Comparison of ENCODE assay signal across 2 cellular contexts in the genomic region with DNA sequence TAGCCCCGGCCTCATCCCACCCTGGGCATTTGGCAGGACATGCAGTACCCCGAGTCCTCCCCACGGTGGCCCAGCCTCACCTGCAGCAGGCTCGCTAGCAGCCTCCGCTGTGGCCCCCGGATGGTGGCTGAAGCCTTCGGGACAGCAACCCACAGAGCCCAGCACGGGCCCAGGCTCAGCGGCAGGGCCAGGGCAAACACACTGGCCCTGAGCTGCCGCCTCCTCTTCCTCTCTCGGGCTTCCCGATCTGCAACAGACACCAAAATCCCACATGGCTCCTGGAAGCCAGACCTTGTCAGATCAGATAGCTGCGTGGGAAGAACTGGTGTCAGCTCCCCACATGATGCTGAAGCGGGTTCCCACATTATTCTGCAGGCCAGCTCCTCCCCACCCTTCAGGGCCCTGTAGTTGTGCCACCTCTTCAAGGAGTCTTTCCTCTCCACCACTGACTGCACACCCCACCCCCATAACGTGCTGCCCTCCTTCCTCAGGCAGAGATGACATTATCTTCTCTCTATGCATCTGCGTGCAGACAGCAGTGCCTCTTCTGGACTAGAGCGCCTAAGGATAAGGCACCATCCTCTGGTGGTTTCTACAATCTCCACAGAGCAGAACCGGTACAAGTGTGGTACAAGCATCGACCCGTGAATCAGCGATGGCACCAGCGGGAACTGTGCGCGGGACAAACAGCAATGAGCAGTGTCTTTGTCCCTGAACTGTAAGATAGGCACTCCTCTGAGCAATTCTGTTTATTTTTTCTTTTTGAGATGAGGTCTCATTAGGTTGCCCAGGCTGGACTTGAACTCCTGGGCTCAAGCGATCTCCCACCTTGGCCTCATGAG.
TF ChIP-seq lines count a peak whose summit lies in the region.

No MANE protein-coding gene starts in this region.

TF ChIP-seq in HCT116, 20 proteins besides CTCF, POLR2A, EP300 and RAD21:
- TF ChIP-seq SIN3A (IDR thresholded peaks at IDR 0.05; ENCODE audit: low read depth) (no peak), ZNF274 (IDR thresholded peaks at IDR 0.05; ENCODE audit: low read depth, low read length) (no peak), EGR1 (IDR thresholded peaks at IDR 0.05; ENCODE audit: low read depth) (no peak), CBX3 (IDR thresholded peaks at IDR 0.05; ENCODE audit: low read depth) (no peak)
- TF ChIP-seq, protein P1, sequence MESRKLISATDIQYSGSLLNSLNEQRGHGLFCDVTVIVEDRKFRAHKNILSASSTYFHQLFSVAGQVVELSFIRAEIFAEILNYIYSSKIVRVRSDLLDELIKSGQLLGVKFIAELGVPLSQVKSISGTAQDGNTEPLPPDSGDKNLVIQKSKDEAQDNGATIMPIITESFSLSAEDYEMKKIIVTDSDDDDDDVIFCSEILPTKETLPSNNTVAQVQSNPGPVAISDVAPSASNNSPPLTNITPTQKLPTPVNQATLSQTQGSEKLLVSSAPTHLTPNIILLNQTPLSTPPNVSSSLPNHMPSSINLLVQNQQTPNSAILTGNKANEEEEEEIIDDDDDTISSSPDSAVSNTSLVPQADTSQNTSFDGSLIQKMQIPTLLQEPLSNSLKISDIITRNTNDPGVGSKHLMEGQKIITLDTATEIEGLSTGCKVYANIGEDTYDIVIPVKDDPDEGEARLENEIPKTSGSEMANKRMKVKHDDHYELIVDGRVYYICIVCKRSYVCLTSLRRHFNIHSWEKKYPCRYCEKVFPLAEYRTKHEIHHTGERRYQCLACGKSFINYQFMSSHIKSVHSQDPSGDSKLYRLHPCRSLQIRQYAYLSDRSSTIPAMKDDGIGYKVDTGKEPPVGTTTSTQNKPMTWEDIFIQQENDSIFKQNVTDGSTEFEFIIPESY (IDR thresholded peaks at IDR 0.05; ENCODE audit: extremely low read depth, insufficient replicate concordance, low read length), result no peak

TF ChIP-seq in H1, 55 proteins besides CTCF, POLR2A, EP300 and RAD21:
- no peak for TF ChIP-seq TAF1 (IDR thresholded peaks at IDR 0.05; ENCODE audit: low read depth, low read length)
- no peak for TF ChIP-seq SIN3A (conservative IDR thresholded peaks at IDR 0.05 in 1 of 2, IDR thresholded peaks at IDR 0.05 in 1 of 2; ENCODE audit: low read depth in 1 of 2, low read length in 2 of 2)
- TF ChIP-seq CHD1 (IDR thresholded peaks at IDR 0.05; ENCODE audit: low read depth, low read length), result no peak
- TF ChIP-seq GTF2F1 (IDR thresholded peaks at IDR 0.05; ENCODE audit: borderline replicate concordance, low read depth, low read length), result no peak
- no peak for TF ChIP-seq JUN (IDR thresholded peaks at IDR 0.05; ENCODE audit: low read depth, low read length)
- no peak for TF ChIP-seq JUND (IDR thresholded peaks at IDR 0.05; ENCODE audit: low read length)
- TF ChIP-seq NRF1 (IDR thresholded peaks at IDR 0.05; ENCODE audit: low read depth, low read length), result no peak
- TF ChIP-seq CTBP2 (IDR thresholded peaks at IDR 0.05; ENCODE audit: borderline replicate concordance, insufficient read depth, insufficient read length, low read length), result no peak
- no peak for TF ChIP-seq HDAC6 (IDR thresholded peaks at IDR 0.05; ENCODE audit: low read depth, low read length)
- no peak for TF ChIP-seq ZNF274 (IDR thresholded peaks at IDR 0.05; ENCODE audit: borderline replicate concordance, extremely low read depth, low read length)
- no peak for TF ChIP-seq ASH2L (IDR thresholded peaks at IDR 0.05; ENCODE audit: low read length)
- TF ChIP-seq RFX5 (IDR thresholded peaks at IDR 0.05; ENCODE audit: borderline replicate concordance, low read depth, low read length), result no peak
- no peak for TF ChIP-seq EZH2 (IDR thresholded peaks at IDR 0.05; ENCODE audit: low read depth, low read length, severe bottlenecking)
TF ChIP-seq in H1: peak in this region for 0.
